8 cellular contexts compared by ENCODE assay signal in the genomic region with DNA sequence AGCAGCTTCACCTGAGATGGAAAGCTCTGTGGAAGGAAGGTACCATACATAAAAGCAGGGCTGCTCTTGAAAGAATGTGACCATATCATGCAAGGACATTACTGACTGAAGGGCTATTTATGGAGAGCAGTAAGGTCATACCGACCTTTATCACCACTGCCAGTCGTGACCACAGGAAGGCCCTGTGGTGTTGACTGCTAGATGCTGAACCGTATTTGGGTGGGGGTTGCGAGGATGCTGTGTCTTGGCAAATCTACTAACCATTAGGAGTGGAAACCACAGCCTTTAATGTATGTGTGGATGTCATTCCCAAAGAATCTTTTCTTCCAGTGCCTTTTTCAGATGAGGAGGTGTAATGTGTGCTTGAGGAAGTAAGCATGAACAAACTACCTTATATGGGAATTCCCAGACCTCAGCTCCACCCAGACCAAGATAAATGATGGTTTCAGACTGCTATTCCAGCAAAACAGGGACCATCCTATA.
A peak's percentile ranks its signal among the peaks of the same experiment; 100 is the strongest.
DNase-seq lines count a peak whose midpoint lies in the region; ATAC-seq, FAIRE-seq and TF ChIP-seq lines count a peak whose summit lies in the region.

No MANE protein-coding gene starts in this region.

- no peaks in the 10 kb centered on the region for H3K27me3 Mint-ChIP-seq in CD8-positive, alpha-beta memory T cell

- no peaks in the 10 kb centered on the region for H3K9me3 Mint-ChIP-seq in CD8-positive, alpha-beta memory T cell

- H3K4me1 ChIP-seq in CD8-positive, alpha-beta memory T cell (ENCODE audit: insufficient read depth, low read length), result peaks cover 12% of the 10 kb centered on the region
- H3K4me1 ChIP-seq in ascending aorta, result peaks cover 15 to 36% of the 10 kb centered on the region in 2 donors
- peaks cover 43% of the 10 kb centered on the region for H3K4me1 ChIP-seq in HepG2 (ENCODE audit: insufficient read depth, low read length)

- H3K27ac ChIP-seq in CD8-positive, alpha-beta memory T cell (ENCODE audit: low read depth, low read length), result peak overlapping the region; percentile 62
- H3K27ac ChIP-seq in ascending aorta (peak overlapping the region; percentile 85 to 87), HepG2 (ENCODE audit: extremely low read length, insufficient read depth, low read length) (no peak overlapping the region)

- TF ChIP-seq CTCF in ascending aorta (IDR thresholded peaks at IDR 0.05) (no peak), HepG2 (CRISPR knock-in tag; IDR thresholded peaks at IDR 0.05) (no peak)

- no TSS peak for BruUV-seq in HepG2 (replicated peaks; lab: Mats Ljungman, UMichigan)

- WGBS in HepG2 (ENCODE audit: low lambda C conversion rate), result 94% methylated on average over 4 of the region's 4 CpGs

- CTCF ChIA-PET in CD8-positive, alpha-beta memory T cell (lab: Charles Lee), result interaction anchor here (1.3 to 2.8 kb wide), 4 partner anchors 11 to 49 kb away, joined by 3 to 15 read pairs (median 4); no protein-coding TSS in a partner anchor
- CTCF ChIA-PET in HepG2 (lab: Yijun Ruan, JAX; ENCODE audit: low intra/inter-chr PET ratio, low total read pairs), result no interaction called here

- no peak overlapping the region for H3K4me3 Mint-ChIP-seq in CD8-positive, alpha-beta memory T cell

- H3K27me3 ChIP-seq in CD8-positive, alpha-beta memory T cell (ENCODE audit: insufficient read depth, low read length, poor library complexity, severe bottlenecking), result no peaks in the 10 kb centered on the region
- H3K27me3 ChIP-seq in ascending aorta (no peaks in the 10 kb centered on the region), HepG2 (ENCODE audit: control insufficient read depth in 1 of 2, insufficient read depth in 2 of 2, low read length in 2 of 2) (no peaks in the 10 kb centered on the region)

- TF ChIP-seq RAD21 in HepG2 (CRISPR knock-in tag; IDR thresholded peaks at IDR 0.05), result no peak

- peak overlapping the region in 5 of 8 donors; percentile 1 to 62 (median 18) for H3K27ac Mint-ChIP-seq in CD8-positive, alpha-beta memory T cell

- no peaks in the 10 kb centered on the region for H3K36me3 ChIP-seq in CD8-positive, alpha-beta memory T cell (ENCODE audit: insufficient read depth, low read length)
- H3K36me3 ChIP-seq in ascending aorta (no peaks in the 10 kb centered on the region), HepG2 (replicated peaks in 1 of 2; ENCODE audit: control insufficient read depth in 1 of 2, insufficient read depth in 2 of 2, low read length in 2 of 2) (no peaks in the 10 kb centered on the region)

- DNase-seq in CD8-positive, alpha-beta memory T cell, result no peak
- peak; percentile 28 for DNase-seq in Jurkat, Clone E6-1 (ENCODE audit: low read depth, low spot score)
- DNase-seq in ascending aorta (ENCODE audit: low spot score in 2 of 2) (no peak), HepG2 (ENCODE audit: low spot score) (peak; percentile 64), NCI-H187 (lab: John Stamatoyannopoulos, UW) (no peak), anterior cingulate cortex (lab: John Stamatoyannopoulos, UW) (no peak)
- no peak for DNase-seq in activated effector memory CD4-positive, alpha-beta T cell treated with anti-CD3 and anti-CD28 coated beads, Interleukin-2, amount 50 U/mL, for 16 hours

- POLR2A ChIA-PET in CD8-positive, alpha-beta memory T cell (lab: Charles Lee), result no interaction called here
- POLR2A ChIA-PET in HepG2 (lab: Yijun Ruan, JAX), result no interaction called here

- no peak for FAIRE-seq in HepG2 (lab: Jason Lieb, UNC)

- no peak overlapping the region for H3K4me3 ChIP-seq in CD8-positive, alpha-beta memory T cell (ENCODE audit: low read length)
- no peak overlapping the region for H3K4me3 ChIP-seq in Jurkat, Clone E6-1 (ENCODE audit: low read length)
- no peak overlapping the region for H3K4me3 ChIP-seq in ascending aorta
- no peak overlapping the region for H3K4me3 ChIP-seq in HepG2 (replicated peaks in 1 of 3; ENCODE audit: insufficient read depth in 1 of 3, low read depth in 2 of 3, low read length in 3 of 3)

- H3K79me2 ChIP-seq in HepG2 (ENCODE audit: insufficient read depth, low read length), result peaks cover 49% of the 10 kb centered on the region

- TF ChIP-seq EP300 in HepG2 (IDR thresholded peaks at IDR 0.05; ENCODE audit: low read depth in 2 of 2, low read length in 2 of 2) (no peak), HepG2 (CRISPR knock-in tag; IDR thresholded peaks at IDR 0.05; ENCODE audit: borderline replicate concordance) (no peak)

- no peak for TF ChIP-seq POLR2A in HepG2 (IDR thresholded peaks at IDR 0.05; ENCODE audit: insufficient read depth in 1 of 2, low read depth in 2 of 2, low read length in 2 of 2)

- no peak overlapping the region for H3K9ac ChIP-seq in HepG2 (ENCODE audit: insufficient read depth, low read depth, low read length)

- no peaks in the 10 kb centered on the region for H3K36me3 Mint-ChIP-seq in CD8-positive, alpha-beta memory T cell

- no peak overlapping the region for H2AFZ ChIP-seq in HepG2 (ENCODE audit: low read length)

- ATAC-seq in GM21576 (IDR thresholded peaks at IDR 0.05; ENCODE audit: unreplicated experiment), result peak; percentile 33
- peak; percentile 67 for ATAC-seq in HepG2

- H3K4me2 ChIP-seq in HepG2 (ENCODE audit: low read depth, low read length), result no peak overlapping the region

- no peaks in the 10 kb centered on the region for H4K20me1 ChIP-seq in HepG2 (ENCODE audit: insufficient read depth, low read length)

- H3K9me3 ChIP-seq in CD8-positive, alpha-beta memory T cell (ENCODE audit: low read length), result no peaks in the 10 kb centered on the region
- H3K9me3 ChIP-seq in ascending aorta (no peaks in the 10 kb centered on the region), HepG2 (ENCODE audit: low read length) (no peaks in the 10 kb centered on the region)

- intact Hi-C loops in ascending aorta (cut with DNase I) (loop anchor here (5.0 to 10.0 kb wide), 2 partner anchors 42 to 120 kb away; a partner anchor contains a TSS), HepG2 (cut with micrococcal nuclease; ENCODE audit: unreplicated experiment) (no loop called here)

- in situ Hi-C loops in HepG2 (cut with HindIII; ENCODE audit: extremely low pct_ligation_motif_present, low pct_unique_long_range_greater_than_20kb), result loop anchor here (25.0 kb wide), 1 partner anchor 383 kb away; no protein-coding TSS in a partner anchor

- peaks cover 15 to 24% (median 22%) of the 10 kb centered on the region in 3 donors for H3K4me1 Mint-ChIP-seq in CD8-positive, alpha-beta memory T cell

TF ChIP-seq in HepG2, 621 proteins besides CTCF, POLR2A, EP300 and RAD21 (continues in another document):
- TF ChIP-seq CCDC6 (CRISPR knock-in tag; IDR thresholded peaks at IDR 0.05) (no peak), KLF13 (CRISPR knock-in tag; IDR thresholded peaks at IDR 0.05) (no peak), SRF (IDR thresholded peaks at IDR 0.05; ENCODE audit: low read depth, low read length) (peak; percentile 80), ZNF616 (CRISPR knock-in tag; IDR thresholded peaks at IDR 0.05; ENCODE audit: low read depth) (no peak)
- TF ChIP-seq, protein P1, sequence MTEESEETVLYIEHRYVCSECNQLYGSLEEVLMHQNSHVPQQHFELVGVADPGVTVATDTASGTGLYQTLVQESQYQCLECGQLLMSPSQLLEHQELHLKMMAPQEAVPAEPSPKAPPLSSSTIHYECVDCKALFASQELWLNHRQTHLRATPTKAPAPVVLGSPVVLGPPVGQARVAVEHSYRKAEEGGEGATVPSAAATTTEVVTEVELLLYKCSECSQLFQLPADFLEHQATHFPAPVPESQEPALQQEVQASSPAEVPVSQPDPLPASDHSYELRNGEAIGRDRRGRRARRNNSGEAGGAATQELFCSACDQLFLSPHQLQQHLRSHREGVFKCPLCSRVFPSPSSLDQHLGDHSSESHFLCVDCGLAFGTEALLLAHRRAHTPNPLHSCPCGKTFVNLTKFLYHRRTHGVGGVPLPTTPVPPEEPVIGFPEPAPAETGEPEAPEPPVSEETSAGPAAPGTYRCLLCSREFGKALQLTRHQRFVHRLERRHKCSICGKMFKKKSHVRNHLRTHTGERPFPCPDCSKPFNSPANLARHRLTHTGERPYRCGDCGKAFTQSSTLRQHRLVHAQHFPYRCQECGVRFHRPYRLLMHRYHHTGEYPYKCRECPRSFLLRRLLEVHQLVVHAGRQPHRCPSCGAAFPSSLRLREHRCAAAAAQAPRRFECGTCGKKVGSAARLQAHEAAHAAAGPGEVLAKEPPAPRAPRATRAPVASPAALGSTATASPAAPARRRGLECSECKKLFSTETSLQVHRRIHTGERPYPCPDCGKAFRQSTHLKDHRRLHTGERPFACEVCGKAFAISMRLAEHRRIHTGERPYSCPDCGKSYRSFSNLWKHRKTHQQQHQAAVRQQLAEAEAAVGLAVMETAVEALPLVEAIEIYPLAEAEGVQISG (CRISPR knock-in tag; IDR thresholded peaks at IDR 0.05), result no peak
- TF ChIP-seq, protein P2, sequence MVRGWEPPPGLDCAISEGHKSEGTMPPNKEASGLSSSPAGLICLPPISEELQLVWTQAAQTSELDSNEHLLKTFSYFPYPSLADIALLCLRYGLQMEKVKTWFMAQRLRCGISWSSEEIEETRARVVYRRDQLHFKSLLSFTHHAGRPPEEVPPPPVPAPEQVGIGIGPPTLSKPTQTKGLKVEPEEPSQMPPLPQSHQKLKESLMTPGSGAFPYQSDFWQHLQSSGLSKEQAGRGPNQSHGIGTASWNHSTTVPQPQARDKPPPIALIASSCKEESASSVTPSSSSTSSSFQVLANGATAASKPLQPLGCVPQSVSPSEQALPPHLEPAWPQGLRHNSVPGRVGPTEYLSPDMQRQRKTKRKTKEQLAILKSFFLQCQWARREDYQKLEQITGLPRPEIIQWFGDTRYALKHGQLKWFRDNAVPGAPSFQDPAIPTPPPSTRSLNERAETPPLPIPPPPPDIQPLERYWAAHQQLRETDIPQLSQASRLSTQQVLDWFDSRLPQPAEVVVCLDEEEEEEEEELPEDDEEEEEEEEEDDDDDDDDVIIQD (CRISPR knock-in tag; IDR thresholded peaks at IDR 0.05; ENCODE audit: low read depth), result peak; percentile 67; the same call in 1 of the 2 replicates
- TF ChIP-seq, protein P3, sequence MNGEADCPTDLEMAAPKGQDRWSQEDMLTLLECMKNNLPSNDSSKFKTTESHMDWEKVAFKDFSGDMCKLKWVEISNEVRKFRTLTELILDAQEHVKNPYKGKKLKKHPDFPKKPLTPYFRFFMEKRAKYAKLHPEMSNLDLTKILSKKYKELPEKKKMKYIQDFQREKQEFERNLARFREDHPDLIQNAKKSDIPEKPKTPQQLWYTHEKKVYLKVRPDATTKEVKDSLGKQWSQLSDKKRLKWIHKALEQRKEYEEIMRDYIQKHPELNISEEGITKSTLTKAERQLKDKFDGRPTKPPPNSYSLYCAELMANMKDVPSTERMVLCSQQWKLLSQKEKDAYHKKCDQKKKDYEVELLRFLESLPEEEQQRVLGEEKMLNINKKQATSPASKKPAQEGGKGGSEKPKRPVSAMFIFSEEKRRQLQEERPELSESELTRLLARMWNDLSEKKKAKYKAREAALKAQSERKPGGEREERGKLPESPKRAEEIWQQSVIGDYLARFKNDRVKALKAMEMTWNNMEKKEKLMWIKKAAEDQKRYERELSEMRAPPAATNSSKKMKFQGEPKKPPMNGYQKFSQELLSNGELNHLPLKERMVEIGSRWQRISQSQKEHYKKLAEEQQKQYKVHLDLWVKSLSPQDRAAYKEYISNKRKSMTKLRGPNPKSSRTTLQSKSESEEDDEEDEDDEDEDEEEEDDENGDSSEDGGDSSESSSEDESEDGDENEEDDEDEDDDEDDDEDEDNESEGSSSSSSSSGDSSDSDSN (CRISPR knock-in tag; IDR thresholded peaks at IDR 0.05), result no peak

Comparison
In these comparisons a context has a peak if more than half of its experiments do, and no peak if none do; other contexts are left out.
1. DNase-seq: peak in Jurkat, Clone E6-1 (single experiment) and HepG2 (single experiment); none in CD8-positive, alpha-beta memory T cell (0 of 5), ascending aorta (0 of 2), activated effector memory CD4-positive, alpha-beta T cell treated with anti-CD3 and anti-CD28 coated beads, Interleukin-2, amount 50 U/mL, for 16 hours (single experiment), NCI-H187 (0 of 2) and anterior cingulate cortex (0 of 58).